Comparison of ENCODE assay signal across 19 cellular contexts in genomic region chr17:38430822-38431221, GRCh38. TPM values are rescaled to one million over a fixed set of nuclear protein-coding genes. Genes with fewer than 3 reads are reported as not detected.
DNase-seq lines count a peak whose midpoint lies in the region; ATAC-seq and TF ChIP-seq lines count a peak whose summit lies in the region.
"Had no signal": no experiment of that assay in that cellular context is flagged by ENCODE, and none has a peak within 500 bp of the region (broad histone marks: within the 10 kb centered on the region; RNA-seq: fewer than 3 reads in every experiment).

No MANE protein-coding gene starts in this region.

- ATAC-seq in IMR-90 (ENCODE audit: low read depth) (no peak), GM18873 (IDR thresholded peaks at IDR 0.05; ENCODE audit: low FRiP score, unreplicated experiment) (no peak)
- ATAC-seq in stimulated activated effector memory CD8-positive, alpha-beta T cell treated with anti-CD3 and anti-CD28 coated beads, Interleukin-12 subunit alpha, Interleukin-12 subunit beta, amount 100 ng/mL, for 72 hours = no peak
- ATAC-seq: foreskin keratinocyte had no signal

- H3K4me2 ChIP-seq in IMR-90 (ENCODE audit: low read depth, low read length) = no peak overlapping the region; the same call in 1 of the 2 replicates
- peak overlapping the region; percentile 97 for H3K4me2 ChIP-seq in skeletal muscle satellite cell (ENCODE audit: low read length)

- POLR2A ChIA-PET in AG04449 (lab: Yijun Ruan, JAX) (no interaction called here), IMR-90 (lab: Charles Lee; ENCODE audit: unreplicated experiment) (no interaction called here)

- H4K91ac ChIP-seq in IMR-90 (ENCODE audit: insufficient read depth, low read depth, low read length) = no peak overlapping the region

- no peak overlapping the region for H2AFZ ChIP-seq in IMR-90 (replicated peaks; ENCODE audit: low read length, poor library complexity)

- H4K20me1 ChIP-seq in IMR-90 (ENCODE audit: insufficient read depth, low read length) = peaks cover 70% of the 10 kb centered on the region

- H4K8ac ChIP-seq in IMR-90 (ENCODE audit: low read depth in 2 of 2, low read length in 2 of 2) = 0 out of 4 replicates have a peak overlapping the region, but pooled peaks of 1 of the 2 experiments have one; percentile 5

- intact Hi-C loops in IMR-90 (cut with micrococcal nuclease) = no loop called here

- no peaks in the 10 kb centered on the region for H3K36me3 Mint-ChIP-seq in stimulated activated effector memory CD8-positive, alpha-beta T cell treated with anti-CD3 and anti-CD28 coated beads, Interleukin-12 subunit alpha, Interleukin-12 subunit beta, amount 100 ng/mL, for 72 hours

- dilution Hi-C loops in IMR-90 (cut with HindIII; ENCODE audit: low sequenced_read_pairs, unreplicated experiment) = no loop called here

- no peak for TF ChIP-seq RAD21 in IMR-90 (IDR thresholded peaks at IDR 0.05; ENCODE audit: low read length)

- H2AK9ac ChIP-seq in IMR-90 (replicated peaks; ENCODE audit: low read depth, low read length, poor library complexity) = peak overlapping the region; percentile 9

- no peak overlapping the region for H3K4ac ChIP-seq in IMR-90 (ENCODE audit: low read depth, low read length)

- H3K4me3 ChIP-seq in AG04449 (ENCODE audit: low read depth, low read length) (peak overlapping the region; percentile 23; the same call in 1 of the 2 replicates), IMR-90 (ENCODE audit: insufficient read depth, low read depth, low read length) (no peak overlapping the region), skeletal muscle satellite cell (ENCODE audit: low read length) (peak overlapping the region; percentile 76)
- H3K4me3 ChIP-seq: adrenal gland, left lung had no signal

- H3K18ac ChIP-seq in IMR-90 (ENCODE audit: low read depth, low read length) = no peak overlapping the region

- no peak overlapping the region for H3K27ac ChIP-seq in IMR-90 (ENCODE audit: insufficient read depth, low read length)
- H3K27ac ChIP-seq: foreskin keratinocyte had no signal

- no peak overlapping the region for H2BK15ac ChIP-seq in IMR-90 (ENCODE audit: low read depth, low read length)

- no peaks in the 10 kb centered on the region for H3K9me3 Mint-ChIP-seq in stimulated activated effector memory CD8-positive, alpha-beta T cell treated with anti-CD3 and anti-CD28 coated beads, Interleukin-12 subunit alpha, Interleukin-12 subunit beta, amount 100 ng/mL, for 72 hours
- H3K9me3 Mint-ChIP-seq: IgD-negative memory B cell had no signal

- 94% methylated on average over 2 of the region's 2 CpGs; no CpG with 5 or more reads in 1 of the 2 experiments for WGBS in IMR-90 (ENCODE audit: extremely low coverage in 2 of 2, insufficient read length in 1 of 2), 2 experiments

- no peak overlapping the region for H4K5ac ChIP-seq in IMR-90 (ENCODE audit: low read depth, low read length)

- TF ChIP-seq POLR2A in IMR-90 (IDR thresholded peaks at IDR 0.05; ENCODE audit: low read depth, low read length) = no peak

- H3K14ac ChIP-seq in IMR-90 (replicated peaks; ENCODE audit: low read depth, low read length) = no peak overlapping the region; the same call in 1 of the 2 replicates

- BruUV-seq in IMR-90 (replicated peaks; lab: Mats Ljungman, UMichigan) = no TSS peak

- H2BK20ac ChIP-seq in IMR-90 (ENCODE audit: low read depth, low read length) = no peak overlapping the region

- H2BK5ac ChIP-seq in IMR-90 (ENCODE audit: low read depth, low read length, poor library complexity, severe bottlenecking) = peak overlapping the region; percentile 16

- no peak overlapping the region for H2BK120ac ChIP-seq in IMR-90 (ENCODE audit: low read depth, low read length)

- peak overlapping the region; percentile 52; the same call in 1 of the 2 replicates for H3K23ac ChIP-seq in IMR-90 (ENCODE audit: low read depth, low read length)

- H3K27ac Mint-ChIP-seq in stimulated activated effector memory CD8-positive, alpha-beta T cell treated with anti-CD3 and anti-CD28 coated beads, Interleukin-12 subunit alpha, Interleukin-12 subunit beta, amount 100 ng/mL, for 72 hours = no peak overlapping the region

- in situ Hi-C loops in IMR-90 (cut with MboI; ENCODE audit: low sequenced_read_pairs) = no loop called here

- no peaks in the 10 kb centered on the region for H3K27me3 ChIP-seq in IMR-90 (ENCODE audit: control insufficient read depth, insufficient read depth, low read length)
- no peaks in the 10 kb centered on the region for H3K27me3 ChIP-seq in skeletal muscle satellite cell (ENCODE audit: control insufficient read depth, insufficient read depth, low read length)
- H3K27me3 ChIP-seq: adrenal gland, foreskin keratinocyte, left lung had no signal

- H3K9ac ChIP-seq in IMR-90 (ENCODE audit: low read depth, low read length) = no peak overlapping the region
- H3K9ac ChIP-seq in skeletal muscle satellite cell (ENCODE audit: low read depth, low read length) = no peak overlapping the region

- H3K4me1 Mint-ChIP-seq in stimulated activated effector memory CD8-positive, alpha-beta T cell treated with anti-CD3 and anti-CD28 coated beads, Interleukin-12 subunit alpha, Interleukin-12 subunit beta, amount 100 ng/mL, for 72 hours = peaks cover 18% of the 10 kb centered on the region

- no peak overlapping the region for H3K56ac ChIP-seq in IMR-90 (ENCODE audit: extremely low read depth, insufficient read depth, low read length)

- peaks cover 22% of the 10 kb centered on the region for H3K9me1 ChIP-seq in IMR-90 (ENCODE audit: insufficient read depth, low read length)

- no peak for DNase-seq in AG04449 (ENCODE audit: low read depth, low spot score)
- DNase-seq in IMR-90 = no peak
- peak; percentile 1 for DNase-seq in epidermal melanocyte (ENCODE audit: insufficient read length, low spot score)
- DNase-seq in stimulated activated effector memory CD8-positive, alpha-beta T cell treated with anti-CD3 and anti-CD28 coated beads, Interleukin-12 subunit alpha, Interleukin-12 subunit beta, amount 100 ng/mL, for 72 hours (ENCODE audit: low spot score in 2 of 2) = no peak
- no peak for DNase-seq in NCI-H82 (lab: John Stamatoyannopoulos, UW)
- no peak for DNase-seq in DMS114 treated with DMSO at 0.1 percent for 48 hours (lab: John Stamatoyannopoulos, UW; ENCODE audit: unreplicated experiment)
- DNase-seq: activated effector memory CD4-positive, alpha-beta T cell treated with Interleukin-2 at 50 U/mL for 16 hours; foreskin keratinocyte; GOT3; left lung; NCI-H1092; NCI-H2107; NCI-H526 treated with DMSO at 0.1 percent for 48 hours; stimulated activated CD4-positive, alpha-beta T cell treated with anti-CD3 and anti-CD28 coated beads, Interleukin-12 subunit alpha, Interleukin-12 subunit beta, amount 100 ng/mL, for 4 hours; T1000 had no signal

- no peak for TF ChIP-seq CTCF in AG04449 (IDR thresholded peaks at IDR 0.05; ENCODE audit: insufficient read depth, low read length, missing control alignments)
- TF ChIP-seq CTCF in IMR-90 (conservative IDR thresholded peaks at IDR 0.05; ENCODE audit: low read depth, low read length) = no peak

- no peak overlapping the region for H2AK5ac ChIP-seq in IMR-90 (ENCODE audit: low read depth, low read length)

- H3K9me3 ChIP-seq in IMR-90 (ENCODE audit: control insufficient read depth, insufficient read depth, low read length) = no peaks in the 10 kb centered on the region
- H3K9me3 ChIP-seq in skeletal muscle satellite cell (replicated peaks; ENCODE audit: low read length) = no peaks in the 10 kb centered on the region
- H3K9me3 ChIP-seq: adrenal gland, left lung had no signal

- CTCF ChIA-PET in AG04449 (lab: Yijun Ruan, JAX) (interaction anchor here (0.8 to 5.8 kb wide), 5 partner anchors 12 to 79 kb away, joined by 3 to 56 read pairs (median 5); no protein-coding TSS in a partner anchor), IMR-90 (lab: Yijun Ruan, JAX) (interaction anchor here (0.8 to 1.1 kb wide), 2 partner anchors 21 to 81 kb away, joined by 3 read pairs; no protein-coding TSS in a partner anchor)

- H3K4me1 ChIP-seq in IMR-90 (ENCODE audit: control insufficient read depth, insufficient read depth, low read length) (peaks cover 34% of the 10 kb centered on the region), skeletal muscle satellite cell (ENCODE audit: control insufficient read depth, insufficient read depth, low read length) (peaks cover 53% of the 10 kb centered on the region)
- H3K4me1 ChIP-seq: foreskin keratinocyte had no signal

- peaks cover 29 to 81% of the 10 kb centered on the region in 2 experiments for H3K79me1 ChIP-seq in IMR-90 (ENCODE audit: low read depth in 1 of 2, low read length in 2 of 2)

- no peak overlapping the region for H3K4me3 Mint-ChIP-seq in stimulated activated effector memory CD8-positive, alpha-beta T cell treated with anti-CD3 and anti-CD28 coated beads, Interleukin-12 subunit alpha, Interleukin-12 subunit beta, amount 100 ng/mL, for 72 hours

- H3K36me3 ChIP-seq in IMR-90 (ENCODE audit: control insufficient read depth, insufficient read depth, low read length) = peaks cover 3% of the 10 kb centered on the region; the same call in 1 of the 2 replicates
- peaks cover 6% of the 10 kb centered on the region for H3K36me3 ChIP-seq in skeletal muscle satellite cell (ENCODE audit: insufficient read depth, low read length)
- H3K36me3 ChIP-seq: adrenal gland, left lung had no signal

TF ChIP-seq in IMR-90, 13 proteins besides CTCF, POLR2A, EP300 and RAD21 (continues in another document):
- TF ChIP-seq USF2 (IDR thresholded peaks at IDR 0.05; ENCODE audit: low read depth, low read length) = no peak
- no peak for TF ChIP-seq MAZ (IDR thresholded peaks at IDR 0.05; ENCODE audit: borderline replicate concordance, low read depth, low read length)
- TF ChIP-seq NFE2L2 (IDR thresholded peaks at IDR 0.05; ENCODE audit: low read depth, low read length) = no peak

RNA-seq across cellular contexts. Expression of gene ARHGAP23, which starts 2.6 kb away (rescaled TPM):
- total RNA-seq in IMR-90 (2012; rRNA removed) = 9.3 and 17.8 TPM in 2 replicates
- 42.7 and 43.3 TPM in 2 replicates for polyA plus RNA-seq in IMR-90 (2012; rRNA removed)
- polyA plus RNA-seq in IMR-90 (2012; cell fraction: cytosol; rRNA removed) = 30.0 and 40.5 TPM in 2 replicates
- 56.1 and 68.3 TPM in 2 replicates for polyA plus RNA-seq in IMR-90 (2012; cell fraction: nucleus; rRNA removed; ENCODE audit: low replicate concordance)
- total RNA-seq in skeletal muscle satellite cell (2012; rRNA removed) = 16.6 and 18.5 TPM in 2 replicates
- polyA plus RNA-seq: IgD-negative memory B cell had no signal
